ENCODE assay signal across 28 cellular contexts in the genomic region with DNA sequence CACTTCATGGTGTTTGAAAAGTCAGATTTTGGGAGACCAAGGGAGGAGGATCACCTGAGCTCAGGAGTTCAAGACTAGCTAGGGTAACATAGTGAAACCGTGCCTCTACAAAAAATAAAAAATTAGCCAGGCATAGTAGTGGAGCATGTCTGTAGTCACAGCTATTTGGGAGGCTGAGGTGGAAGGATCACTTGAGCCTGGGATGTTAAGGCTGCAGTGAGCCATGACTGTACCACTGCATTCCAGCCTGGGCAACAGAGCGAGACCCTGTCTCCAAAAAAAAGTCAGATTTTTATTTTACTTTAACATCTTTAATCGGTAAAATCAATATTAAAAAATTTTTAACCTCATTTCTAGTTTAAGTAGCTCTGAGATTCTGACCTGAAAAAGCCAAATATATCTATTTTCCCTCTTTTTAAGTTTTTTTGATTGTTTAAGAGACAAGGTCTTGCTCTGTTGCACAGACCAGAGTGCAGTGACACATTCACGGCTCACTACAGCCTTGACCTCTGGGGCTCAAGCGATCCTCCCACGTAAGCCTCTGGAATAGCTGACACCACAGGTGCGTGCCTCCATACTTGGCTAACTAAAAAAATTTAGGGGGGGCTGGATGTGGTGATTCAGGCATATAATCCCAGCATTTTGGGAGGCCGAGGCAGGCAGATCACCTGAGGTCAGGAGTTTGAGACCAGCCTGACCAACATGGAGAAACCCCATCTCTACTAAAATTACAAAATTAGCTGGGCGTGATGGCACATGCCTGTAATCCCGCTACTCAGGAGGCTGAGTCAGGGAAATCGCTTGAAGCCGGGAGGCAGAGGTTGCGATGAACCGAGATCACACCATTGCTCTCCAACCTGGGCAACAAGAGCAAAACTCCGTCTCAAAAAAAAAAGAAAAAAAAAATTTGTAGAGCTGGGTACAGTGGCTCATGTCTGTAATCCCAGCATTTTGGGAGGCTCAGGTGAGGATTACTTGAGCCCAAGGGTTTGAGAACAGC. TPM values are rescaled to one million over a fixed set of nuclear protein-coding genes. Genes with fewer than 3 reads are reported as not detected.
DNase-seq lines count a peak whose midpoint lies in the region; ATAC-seq, FAIRE-seq and TF ChIP-seq lines count a peak whose summit lies in the region.
"Had no signal": no experiment of that assay in that cellular context is flagged by ENCODE, and none has a peak within 500 bp of the region (broad histone marks: within the 10 kb centered on the region; RNA-seq: fewer than 3 reads in every experiment).

No MANE protein-coding gene starts in this region.

- peaks cover 23% of the 10 kb centered on the region for H3K4me1 Mint-ChIP-seq in activated T-helper 1 cell treated with anti-CD3 and anti-CD28 coated beads, Interleukin-12 subunit alpha, Interleukin-12 subunit beta, Interleukin-2, Interleukin-4 antibody, amounts not matched to agents 30 ng/mL and 10 ng/mL and 1 ng/mL, durations not matched to agents 14 hours and 24 hours and 36 hours (ENCODE audit: low read depth)
- H3K4me1 Mint-ChIP-seq in HFFc6 (ENCODE audit: low read depth), result 0 out of 2 replicates have a peak, but pooled peaks cover 4% of the 10 kb centered on the region
- peaks cover 3% of the 10 kb centered on the region for H3K4me1 Mint-ChIP-seq in CD8-positive, alpha-beta T cell (ENCODE audit: low read depth)
- H3K4me1 Mint-ChIP-seq: activated naive CD4-positive, alpha-beta T cell treated with anti-CD3 and anti-CD28 coated beads, Interleukin-2, amount 10 ng/mL, durations not matched to agents 7 days and 5 days; nephron had no signal

- peaks cover 37% of the 10 kb centered on the region for H3K36me3 Mint-ChIP-seq in activated T-helper 1 cell treated with anti-CD3 and anti-CD28 coated beads, Interleukin-12 subunit alpha, Interleukin-12 subunit beta, Interleukin-2, Interleukin-4 antibody, amounts not matched to agents 30 ng/mL and 10 ng/mL and 1 ng/mL, durations not matched to agents 14 hours and 24 hours and 36 hours (ENCODE audit: low read depth)
- H3K36me3 Mint-ChIP-seq in HFFc6 (ENCODE audit: low read depth), result no peaks in the 10 kb centered on the region
- peaks cover 53% of the 10 kb centered on the region for H3K36me3 Mint-ChIP-seq in CD8-positive, alpha-beta T cell

- TF ChIP-seq POLR2A in GM12892 (IDR thresholded peaks at IDR 0.05; ENCODE audit: low read depth, low read length), result no peak

- DNase-seq in NCI-H2171 treated with DMSO at 0.1 percent for 48 hours (lab: John Stamatoyannopoulos, UW) (peak; percentile 51), NCI-H2171 (lab: John Stamatoyannopoulos, UW) (no peak), GM12892 (ENCODE audit: insufficient read length) (no peak), kidney tubule cell (ENCODE audit: low spot score) (peak; percentile 96), HFFc6 (no peak), HPDE6-E6E7 (ENCODE audit: extremely low spot score) (no peak)
- DNase-seq in activated T-helper 1 cell treated with anti-CD3 and anti-CD28 coated beads, Interleukin-12 subunit alpha, Interleukin-12 subunit beta, Interleukin-2, Interleukin-4 antibody, amounts not matched to agents 30 ng/mL and 10 ng/mL and 1 ng/mL, durations not matched to agents 14 hours and 24 hours and 36 hours (ENCODE audit: low spot score), result no peak
- no peak for DNase-seq in CD8-positive, alpha-beta T cell
- DNase-seq: activated CD4-positive, alpha-beta T cell treated with anti-CD3 and anti-CD28 coated beads for 48 hours; activated naive CD4-positive, alpha-beta T cell treated with anti-CD3 and anti-CD28 coated beads, Interleukin-2, amount 10 ng/mL, durations not matched to agents 7 days and 5 days; amygdala; brain microvascular endothelial cell; esophagus squamous epithelium; HCEC 1CT; kidney; lower lobe of right lung; NCI-H1048; NCI-H1694; NCI-H82; Peyer's patch; SIG-M5; substantia nigra; T-helper 9 cell; WERI-Rb-1 had no signal

- CTCF ChIA-PET in CD8-positive, alpha-beta T cell (lab: Charles Lee), result interaction anchor here (1.3 to 2.1 kb wide), 2 partner anchors 13 to 89 kb away, joined by 3 to 7 read pairs; no protein-coding TSS in a partner anchor

- H3K4me1 ChIP-seq in CD8-positive, alpha-beta T cell (ENCODE audit: insufficient read depth, low read length), result no peaks in the 10 kb centered on the region
- H3K4me1 ChIP-seq: lower lobe of right lung, Peyer's patch had no signal

- H3K9me3 Mint-ChIP-seq in activated T-helper 1 cell treated with anti-CD3 and anti-CD28 coated beads, Interleukin-12 subunit alpha, Interleukin-12 subunit beta, Interleukin-2, Interleukin-4 antibody, amounts not matched to agents 30 ng/mL and 10 ng/mL and 1 ng/mL, durations not matched to agents 14 hours and 24 hours and 36 hours, result no peaks in the 10 kb centered on the region
- H3K9me3 Mint-ChIP-seq in HFFc6, result no peaks in the 10 kb centered on the region
- H3K9me3 Mint-ChIP-seq in CD8-positive, alpha-beta T cell, result no peaks in the 10 kb centered on the region
- H3K9me3 Mint-ChIP-seq: activated naive CD4-positive, alpha-beta T cell treated with anti-CD3 and anti-CD28 coated beads, Interleukin-2, amount 10 ng/mL, durations not matched to agents 7 days and 5 days; nephron; stimulated activated effector memory CD8-positive, alpha-beta T cell treated with anti-CD3 and anti-CD28 coated beads, Interleukin-12 subunit alpha, Interleukin-12 subunit beta, amount 100 ng/mL, for 72 hours; type B pancreatic cell had no signal

- H3K4me3 ChIP-seq in CD8-positive, alpha-beta T cell (ENCODE audit: low read depth, low read length), result no peak overlapping the region
- H3K4me3 ChIP-seq: esophagus squamous epithelium, lower lobe of right lung, Peyer's patch had no signal

- peaks cover 19% of the 10 kb centered on the region for H3K36me3 ChIP-seq in CD8-positive, alpha-beta T cell (ENCODE audit: insufficient read depth, low read length)

- no peak overlapping the region for H3K27ac ChIP-seq in CD8-positive, alpha-beta T cell (ENCODE audit: low read depth, low read length)
- H3K27ac ChIP-seq: 22Rv1, brain microvascular endothelial cell, esophagus squamous epithelium, lower lobe of right lung, Peyer's patch, WERI-Rb-1 had no signal

- no peaks in the 10 kb centered on the region for H3K27me3 ChIP-seq in CD8-positive, alpha-beta T cell (ENCODE audit: insufficient read depth, low read length)
- H3K27me3 ChIP-seq: brain microvascular endothelial cell, esophagus squamous epithelium, Peyer's patch had no signal

- peak; percentile 51 for FAIRE-seq in GM12892 (lab: Jason Lieb, UNC)

- no peak for TF ChIP-seq CTCF in HFFc6 (IDR thresholded peaks at IDR 0.05)
- no peak for TF ChIP-seq CTCF in CD8-positive, alpha-beta T cell (IDR thresholded peaks at IDR 0.05)

- no peaks in the 10 kb centered on the region for H3K9me3 ChIP-seq in CD8-positive, alpha-beta T cell (ENCODE audit: low read length)
- H3K9me3 ChIP-seq: esophagus squamous epithelium, lower lobe of right lung, Peyer's patch had no signal

- ATAC-seq in CD8-positive, alpha-beta T cell, result no peak
- ATAC-seq: lower lobe of right lung; stimulated activated effector memory CD8-positive, alpha-beta T cell treated with anti-CD3 and anti-CD28 coated beads, Interleukin-12 subunit alpha, Interleukin-12 subunit beta, amount 100 ng/mL, for 72 hours had no signal

- no peaks in the 10 kb centered on the region for H3K27me3 Mint-ChIP-seq in activated T-helper 1 cell treated with anti-CD3 and anti-CD28 coated beads, Interleukin-12 subunit alpha, Interleukin-12 subunit beta, Interleukin-2, Interleukin-4 antibody, amounts not matched to agents 30 ng/mL and 10 ng/mL and 1 ng/mL, durations not matched to agents 14 hours and 24 hours and 36 hours (ENCODE audit: insufficient read depth)
- H3K27me3 Mint-ChIP-seq in HFFc6 (ENCODE audit: insufficient read depth), result no peaks in the 10 kb centered on the region
- H3K27me3 Mint-ChIP-seq in CD8-positive, alpha-beta T cell (ENCODE audit: low read depth), result no peaks in the 10 kb centered on the region
- H3K27me3 Mint-ChIP-seq: activated naive CD4-positive, alpha-beta T cell treated with anti-CD3 and anti-CD28 coated beads, Interleukin-2, amount 10 ng/mL, durations not matched to agents 7 days and 5 days; type B pancreatic cell had no signal

- intact Hi-C loops in activated T-helper 1 cell treated with anti-CD3 and anti-CD28 coated beads, Interleukin-12 subunit alpha, Interleukin-12 subunit beta, Interleukin-2, Interleukin-4 antibody, amounts not matched to agents 30 ng/mL and 10 ng/mL and 1 ng/mL, durations not matched to agents 14 hours and 24 hours and 36 hours (cut with micrococcal nuclease), result no loop called here
- intact Hi-C loops in CD8-positive, alpha-beta T cell (cut with DNase I, micrococcal nuclease), result no loop called here

- peak overlapping the region; percentile 40 for H3K27ac Mint-ChIP-seq in activated T-helper 1 cell treated with anti-CD3 and anti-CD28 coated beads, Interleukin-12 subunit alpha, Interleukin-12 subunit beta, Interleukin-2, Interleukin-4 antibody, amounts not matched to agents 30 ng/mL and 10 ng/mL and 1 ng/mL, durations not matched to agents 14 hours and 24 hours and 36 hours
- no peak overlapping the region for H3K27ac Mint-ChIP-seq in HFFc6
- H3K27ac Mint-ChIP-seq in CD8-positive, alpha-beta T cell, result no peak overlapping the region
- H3K27ac Mint-ChIP-seq: activated naive CD4-positive, alpha-beta T cell treated with anti-CD3 and anti-CD28 coated beads, Interleukin-2, amount 10 ng/mL, durations not matched to agents 7 days and 5 days; nephron; stimulated activated effector memory CD8-positive, alpha-beta T cell treated with anti-CD3 and anti-CD28 coated beads, Interleukin-12 subunit alpha, Interleukin-12 subunit beta, amount 100 ng/mL, for 72 hours; type B pancreatic cell had no signal

- POLR2A ChIA-PET in CD8-positive, alpha-beta T cell (lab: Charles Lee), result interaction anchor here (0.5 to 0.7 kb wide), 3 partner anchors 18 to 95 kb away, joined by 3 to 5 read pairs (median 4); no protein-coding TSS in a partner anchor

- H3K4me3 Mint-ChIP-seq in activated T-helper 1 cell treated with anti-CD3 and anti-CD28 coated beads, Interleukin-12 subunit alpha, Interleukin-12 subunit beta, Interleukin-2, Interleukin-4 antibody, amounts not matched to agents 30 ng/mL and 10 ng/mL and 1 ng/mL, durations not matched to agents 14 hours and 24 hours and 36 hours, result no peak overlapping the region
- no peak overlapping the region for H3K4me3 Mint-ChIP-seq in HFFc6
- H3K4me3 Mint-ChIP-seq in CD8-positive, alpha-beta T cell, result no peak overlapping the region
- H3K4me3 Mint-ChIP-seq: activated naive CD4-positive, alpha-beta T cell treated with anti-CD3 and anti-CD28 coated beads, Interleukin-2, amount 10 ng/mL, durations not matched to agents 7 days and 5 days; nephron; stimulated activated effector memory CD8-positive, alpha-beta T cell treated with anti-CD3 and anti-CD28 coated beads, Interleukin-12 subunit alpha, Interleukin-12 subunit beta, amount 100 ng/mL, for 72 hours; type B pancreatic cell had no signal

RNA-seq across cellular contexts. Expression of a gene that starts 48.4 kb away (rescaled TPM):
- 89.0 TPM for polyA plus RNA-seq in GM12892 (2012; ENCODE audit: missing spikeins)
- total RNA-seq in activated T-helper 1 cell treated with anti-CD3 and anti-CD28 coated beads, Interleukin-12 subunit alpha, Interleukin-12 subunit beta, Interleukin-2, Interleukin-4 antibody, amounts not matched to agents 30 ng/mL and 10 ng/mL and 1 ng/mL, durations not matched to agents 14 hours and 24 hours and 36 hours, result 406 and 416 TPM in 2 replicates
- 10 to 100 TPM in 5 of 6 experiments, 1 to 10 TPM in 1; 8.3 to 12.1 (median 11.3) TPM for total RNA-seq in HFFc6 (2021; fragmentation: NEBNext Ultra II Directional; extraction: Animal tissue kit (Norgen Biotek cat#: 25700))
- 100 to 1,000 TPM; 217 to 235 TPM for total RNA-seq in CD8-positive, alpha-beta T cell

RNA-seq across cellular contexts. Expression of a gene that starts 55.1 kb away (rescaled TPM):
- polyA plus RNA-seq in GM12892 (2012; ENCODE audit: missing spikeins), result 21.4 TPM
- 101 and 105 TPM in 2 replicates for total RNA-seq in activated T-helper 1 cell treated with anti-CD3 and anti-CD28 coated beads, Interleukin-12 subunit alpha, Interleukin-12 subunit beta, Interleukin-2, Interleukin-4 antibody, amounts not matched to agents 30 ng/mL and 10 ng/mL and 1 ng/mL, durations not matched to agents 14 hours and 24 hours and 36 hours
- total RNA-seq in HFFc6 (2021; fragmentation: NEBNext Ultra II Directional; extraction: Animal tissue kit (Norgen Biotek cat#: 25700)), result 10 to 100 TPM; 23.7 to 27.3 (median 25.5) TPM
- 10 to 100 TPM; 12.1 to 14.5 TPM for total RNA-seq in CD8-positive, alpha-beta T cell

Comparison
In these comparisons a context has a peak if more than half of its experiments do, and no peak if none do; other contexts are left out.
1. DNase-seq: peak in NCI-H2171 treated with DMSO at 0.1 percent for 48 hours (single experiment) and kidney tubule cell (single experiment); none in NCI-H2171 (single experiment), GM12892 (single experiment), activated T-helper 1 cell treated with anti-CD3 and anti-CD28 coated beads, Interleukin-12 subunit alpha, Interleukin-12 subunit beta, Interleukin-2, Interleukin-4 antibody, amounts not matched to agents 30 ng/mL and 10 ng/mL and 1 ng/mL, durations not matched to agents 14 hours and 24 hours and 36 hours (single experiment), HFFc6 (single experiment), HPDE6-E6E7 (single experiment) and CD8-positive, alpha-beta T cell (0 of 7).
2. RNA of a gene that starts 48.4 kb away (total RNA-seq): 406 to 416 TPM in activated T-helper 1 cell treated with anti-CD3 and anti-CD28 coated beads, Interleukin-12 subunit alpha, Interleukin-12 subunit beta, Interleukin-2, Interleukin-4 antibody, amounts not matched to agents 30 ng/mL and 10 ng/mL and 1 ng/mL, durations not matched to agents 14 hours and 24 hours and 36 hours and 217 to 235 TPM in CD8-positive, alpha-beta T cell; 8.3 to 12.1 TPM in HFFc6; every median in the first group is over 10 times any median in the second.